ENCODE assay signal across 10 cellular contexts in genomic region chr5:109275919-109276318, GRCh38.
"Had no signal": no experiment of that assay in that cellular context is flagged by ENCODE, and none has a peak within 500 bp of the region (broad histone marks: within the 10 kb centered on the region; RNA-seq: fewer than 3 reads in every experiment).

No MANE protein-coding gene starts in this region.

- DNase-seq: GOT3, H7, H9, HFFc6 had no signal

- H3K27ac ChIP-seq: GM23248 had no signal

- H3K4me3 ChIP-seq: GM23248, GM23338, HAP-1 had no signal

- H3K9ac ChIP-seq: GM23248 had no signal

- H3K4me2 ChIP-seq: GM23338 had no signal

- H3K36me3 ChIP-seq: HAP-1 had no signal

- H3K9me3 ChIP-seq: HAP-1 had no signal

- FAIRE-seq: H1, H54 had no signal

- ATAC-seq: GM23338, HCT116 had no signal

- H2AFZ ChIP-seq: GM23248, GM23338 had no signal
